28 cellular contexts compared by ENCODE assay signal in the genomic region with DNA sequence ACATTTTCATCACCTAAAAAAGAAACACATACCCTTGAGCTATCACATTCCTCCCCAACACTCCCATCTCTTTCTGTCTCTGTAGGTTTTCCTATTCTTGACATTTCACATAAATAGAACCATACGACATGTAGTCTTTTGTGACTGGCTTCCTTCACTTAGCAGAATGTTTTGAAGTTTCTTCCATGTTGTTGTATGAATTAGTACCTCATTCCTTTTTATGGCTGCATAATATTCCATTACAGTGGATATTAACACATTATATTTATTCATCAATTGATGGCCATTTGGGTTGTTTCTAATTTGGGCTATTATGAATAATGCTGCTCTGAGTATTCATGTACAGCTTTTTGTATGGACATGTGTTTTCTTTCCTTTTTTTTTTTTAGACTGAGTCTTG.
"Had no signal": no experiment of that assay in that cellular context is flagged by ENCODE, and none has a peak within 500 bp of the region (broad histone marks: within the 10 kb centered on the region; RNA-seq: fewer than 3 reads in every experiment).

No MANE protein-coding gene starts in this region.

- H3K27ac ChIP-seq: colonic mucosa, coronary artery, dorsolateral prefrontal cortex, esophagus muscularis mucosa, gastrocnemius medialis, gastroesophageal sphincter, heart left ventricle, heart right ventricle had no signal

- H3K36me3 ChIP-seq: colonic mucosa, gastrocnemius medialis had no signal

- H3K4me1 ChIP-seq: colonic mucosa, gastroesophageal sphincter had no signal

- H3K27me3 Mint-ChIP-seq: dendritic cell treated with granulocyte-macrophage colony-stimulating factor and Interleukin-4, amounts not matched to agents 40 ng/mL and 50 ng/mL, for 4 days; effector memory CD8-positive, alpha-beta T cell had no signal

- DNase-seq: colonic mucosa; cortex of kidney; dermis blood vessel endothelial cell; dorsolateral prefrontal cortex; effector CD4-positive, alpha-beta T cell; effector CD8-positive, alpha-beta T cell; effector memory CD4-positive, alpha-beta T cell; effector memory CD8-positive, alpha-beta T cell; endodermal cell; erythroblast; esophagus squamous epithelium; foreskin fibroblast; foreskin keratinocyte; foreskin melanocyte; gastrocnemius medialis; glutamatergic neuron; head of caudate nucleus; heart left ventricle; heart right ventricle had no signal

- H3K4me3 ChIP-seq: colonic mucosa, coronary artery, dorsolateral prefrontal cortex, esophagus muscularis mucosa, esophagus squamous epithelium, gastrocnemius medialis, gastroesophageal sphincter, heart left ventricle, heart right ventricle had no signal

- H3K4me3 Mint-ChIP-seq: dendritic cell treated with granulocyte-macrophage colony-stimulating factor and Interleukin-4, amounts not matched to agents 40 ng/mL and 50 ng/mL, for 4 days; effector memory CD8-positive, alpha-beta T cell; endodermal cell had no signal

- H3K4me1 Mint-ChIP-seq: endodermal cell had no signal

- H3K27ac Mint-ChIP-seq: dendritic cell treated with granulocyte-macrophage colony-stimulating factor and Interleukin-4, amounts not matched to agents 40 ng/mL and 50 ng/mL, for 4 days; effector memory CD8-positive, alpha-beta T cell; endodermal cell had no signal

- H3K27me3 ChIP-seq: colonic mucosa, dorsolateral prefrontal cortex, esophagus muscularis mucosa, esophagus squamous epithelium, foreskin keratinocyte, gastrocnemius medialis, gastroesophageal sphincter, heart left ventricle, heart right ventricle had no signal

- H3K9me3 Mint-ChIP-seq: dendritic cell treated with granulocyte-macrophage colony-stimulating factor and Interleukin-4, amounts not matched to agents 40 ng/mL and 50 ng/mL, for 4 days; effector memory CD8-positive, alpha-beta T cell; endodermal cell had no signal

- FAIRE-seq: colon, endometrium, endothelial cell of umbilical vein, frontal cortex had no signal

- H3K9me3 ChIP-seq: colonic mucosa, esophagus muscularis mucosa, esophagus squamous epithelium, gastrocnemius medialis, gastroesophageal sphincter, heart left ventricle had no signal

- ATAC-seq: effector memory CD8-positive, alpha-beta T cell; esophagus mucosa; foreskin keratinocyte; gastrocnemius medialis; gastroesophageal sphincter; heart left ventricle; heart right ventricle had no signal
